In the genomic region with DNA sequence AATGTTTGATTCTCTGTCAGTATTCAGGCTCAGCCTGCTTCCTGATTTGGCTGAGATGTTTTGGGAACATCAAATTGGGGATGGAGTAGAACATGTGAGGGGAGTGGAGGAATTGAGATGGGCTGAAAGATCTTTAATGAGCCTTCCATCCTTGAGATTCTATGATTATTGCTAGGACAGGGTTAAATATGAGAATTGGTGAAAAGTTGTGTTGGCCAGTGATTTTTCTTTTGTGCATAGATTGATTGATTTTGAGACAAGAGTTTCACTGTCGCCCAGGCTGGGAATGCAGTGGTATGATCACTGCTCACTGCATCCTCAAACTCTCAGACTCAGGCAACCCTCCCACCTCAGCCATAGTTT, we compare ENCODE assay signal across 12 cellular contexts. TPM values are rescaled to one million over a fixed set of nuclear protein-coding genes. Genes with fewer than 3 reads are reported as not detected.
DNase-seq lines count a peak whose midpoint lies in the region; ATAC-seq, FAIRE-seq and TF ChIP-seq lines count a peak whose summit lies in the region.
"Had no signal": no experiment of that assay in that cellular context is flagged by ENCODE, and none has a peak within 500 bp of the region (broad histone marks: within the 10 kb centered on the region; RNA-seq: fewer than 3 reads in every experiment).

No MANE protein-coding gene starts in this region.

- H3K27ac ChIP-seq in A673 (ENCODE audit: low read depth, low read length, poor library complexity, severe bottlenecking) (peak overlapping the region; percentile 54), PC-9 (peak overlapping the region; percentile 83), neural progenitor cell (no peak overlapping the region)
- H3K27ac ChIP-seq: VCaP had no signal

- H3K79me2 ChIP-seq in PC-9 (ENCODE audit: low read depth), result peaks cover 95% of the 10 kb centered on the region
- peaks cover 18% of the 10 kb centered on the region for H3K79me2 ChIP-seq in neural progenitor cell (ENCODE audit: low read depth)

- peak overlapping the region; percentile 7 for H3K4me3 ChIP-seq in A673 (ENCODE audit: low read depth, low read length, poor library complexity, severe bottlenecking)
- H3K4me3 ChIP-seq in PC-9, result peak overlapping the region; percentile 10; the same call in 1 of the 2 replicates
- H3K4me3 ChIP-seq in neural progenitor cell, result no peak overlapping the region

- H2AFZ ChIP-seq in PC-9 (no peak overlapping the region), neural progenitor cell (replicated peaks) (no peak overlapping the region)

- POLR2A ChIA-PET in A673 (lab: Charles Lee; ENCODE audit: low non-redundant PET) (no interaction called here), PC-9 (lab: Charles Lee; ENCODE audit: unreplicated experiment) (interaction anchor here (0.6 to 0.9 kb wide), 4 partner anchors 22 to 105 kb away, joined by 3 to 6 read pairs (median 5); no protein-coding TSS in a partner anchor)

- CTCF ChIA-PET in A673 (lab: Charles Lee), result no interaction called here
- CTCF ChIA-PET in PC-9 (lab: Charles Lee), result no interaction called here

- no TSS peak for BruUV-seq in A673 (replicated peaks; lab: Mats Ljungman, UMichigan)
- BruUV-seq in PC-9 (replicated peaks; lab: Mats Ljungman, UMichigan), result TSS peak; percentile 18

- no peaks in the 10 kb centered on the region for H3K9me3 Mint-ChIP-seq in dendritic cell treated with granulocyte-macrophage colony-stimulating factor and Interleukin-4, amounts not matched to agents 40 ng/mL and 50 ng/mL, for 4 days
- peaks cover 10% of the 10 kb centered on the region for H3K9me3 Mint-ChIP-seq in neural progenitor cell

- H3F3A ChIP-seq in PC-9 (ENCODE audit: insufficient read depth, low read depth), result peaks cover 31% of the 10 kb centered on the region
- no peaks in the 10 kb centered on the region for H3F3A ChIP-seq in neural progenitor cell (ENCODE audit: low read depth)

- no peaks in the 10 kb centered on the region for H3K27me3 Mint-ChIP-seq in dendritic cell treated with granulocyte-macrophage colony-stimulating factor and Interleukin-4, amounts not matched to agents 40 ng/mL and 50 ng/mL, for 4 days
- no peaks in the 10 kb centered on the region for H3K27me3 Mint-ChIP-seq in neural progenitor cell (ENCODE audit: insufficient read depth, low read depth)

- peak overlapping the region; percentile 23 for H3K27ac Mint-ChIP-seq in dendritic cell treated with granulocyte-macrophage colony-stimulating factor and Interleukin-4, amounts not matched to agents 40 ng/mL and 50 ng/mL, for 4 days
- H3K27ac Mint-ChIP-seq in neural progenitor cell, result peak overlapping the region; percentile 3

- DNase-seq in A673 (ENCODE audit: low spot score) (no peak), PC-9 (no peak), neural progenitor cell (ENCODE audit: low spot score) (no peak), GM19239 (ENCODE audit: insufficient read length, low spot score) (no peak)
- DNase-seq in effector CD8-positive, alpha-beta T cell (lab: John Stamatoyannopoulos, UW), result no peak
- DNase-seq in activated CD8-positive, alpha-beta memory T cell treated with anti-CD3 and anti-CD28 coated beads, Interleukin-2, amount 50 U/mL, for 48 hours, result no peak
- DNase-seq: central memory CD4-positive, alpha-beta T cell; NCI-H774 had no signal

- H3K4me1 ChIP-seq in A673 (ENCODE audit: insufficient read depth, low read length, poor library complexity, severe bottlenecking) (peaks cover 37% of the 10 kb centered on the region), PC-9 (replicated peaks; ENCODE audit: insufficient read depth) (peaks cover 44% of the 10 kb centered on the region), neural progenitor cell (peaks cover 5% of the 10 kb centered on the region)

- H3K4me3 Mint-ChIP-seq in dendritic cell treated with granulocyte-macrophage colony-stimulating factor and Interleukin-4, amounts not matched to agents 40 ng/mL and 50 ng/mL, for 4 days, result no peak overlapping the region
- no peak overlapping the region for H3K4me3 Mint-ChIP-seq in neural progenitor cell

- no peak for ATAC-seq in GM19023 (IDR thresholded peaks at IDR 0.05; ENCODE audit: unreplicated experiment)

- intact Hi-C loops in A673 (cut with micrococcal nuclease; ENCODE audit: unreplicated experiment) (no loop called here), PC-9 (cut with micrococcal nuclease; ENCODE audit: unreplicated experiment) (loop anchor here (5.0 kb wide), 1 partner anchor 33 kb away; the partner anchor contains the start of gene IQGAP1)
- intact Hi-C loops in dendritic cell treated with granulocyte-macrophage colony-stimulating factor and Interleukin-4, amounts not matched to agents 40 ng/mL and 50 ng/mL, for 4 days (cut with micrococcal nuclease), result loop anchor here (5.0 kb wide), 1 partner anchor 98 kb away; no protein-coding TSS in a partner anchor

- no peaks in the 10 kb centered on the region for H3K9me3 ChIP-seq in A673 (ENCODE audit: low read depth, low read length, poor library complexity, severe bottlenecking)
- no peaks in the 10 kb centered on the region for H3K9me3 ChIP-seq in PC-9 (ENCODE audit: insufficient read depth, low read depth)
- H3K9me3 ChIP-seq in neural progenitor cell (ENCODE audit: low read depth), result no peaks in the 10 kb centered on the region

- H3K36me3 ChIP-seq in A673 (ENCODE audit: insufficient read depth, low read length, poor library complexity, severe bottlenecking) (no peaks in the 10 kb centered on the region), PC-9 (ENCODE audit: low read depth) (no peaks in the 10 kb centered on the region), neural progenitor cell (no peaks in the 10 kb centered on the region)

- H3K4me2 ChIP-seq in PC-9 (peak overlapping the region; percentile 67), neural progenitor cell (no peak overlapping the region)

- no peaks in the 10 kb centered on the region for H3K27me3 ChIP-seq in A673 (replicated peaks; ENCODE audit: insufficient read depth, low read depth, low read length, poor library complexity)
- no peaks in the 10 kb centered on the region for H3K27me3 ChIP-seq in PC-9 (ENCODE audit: insufficient read depth, low read depth)
- H3K27me3 ChIP-seq in neural progenitor cell, result no peaks in the 10 kb centered on the region

- FAIRE-seq in GM19239 (lab: Jason Lieb, UNC), result no peak
- FAIRE-seq: islet of Langerhans had no signal

- H3K9ac ChIP-seq in neural progenitor cell, result no peak overlapping the region

- no peaks in the 10 kb centered on the region for H3K9me2 ChIP-seq in PC-9 (ENCODE audit: insufficient read depth)

- H4K20me1 ChIP-seq in PC-9 (ENCODE audit: insufficient read depth) (peaks cover 6% of the 10 kb centered on the region; the same call in 1 of the 2 replicates), neural progenitor cell (ENCODE audit: low read depth) (no peaks in the 10 kb centered on the region)

- peaks cover 65% of the 10 kb centered on the region for H3K4me1 Mint-ChIP-seq in dendritic cell treated with granulocyte-macrophage colony-stimulating factor and Interleukin-4, amounts not matched to agents 40 ng/mL and 50 ng/mL, for 4 days (ENCODE audit: low read depth)
- peaks cover 11% of the 10 kb centered on the region for H3K4me1 Mint-ChIP-seq in neural progenitor cell

- H3K36me3 Mint-ChIP-seq in dendritic cell treated with granulocyte-macrophage colony-stimulating factor and Interleukin-4, amounts not matched to agents 40 ng/mL and 50 ng/mL, for 4 days (ENCODE audit: low read depth), result peaks cover 46% of the 10 kb centered on the region
- peaks cover 4% of the 10 kb centered on the region for H3K36me3 Mint-ChIP-seq in neural progenitor cell

- no peak for TF ChIP-seq CTCF in A673 (conservative IDR thresholded peaks at IDR 0.05; ENCODE audit: low read depth, low read length)
- TF ChIP-seq CTCF in PC-9 (conservative IDR thresholded peaks at IDR 0.05), result no peak
- TF ChIP-seq CTCF in neural progenitor cell (IDR thresholded peaks at IDR 0.05), result no peak

RNA-seq across cellular contexts. Expression of gene IQGAP1, which starts 32.4 kb away (rescaled TPM):
- total RNA-seq in A673 (2021), result 115 and 119 TPM in 2 replicates
- total RNA-seq in PC-9 (2021), result 113 and 164 TPM in 2 replicates
- total RNA-seq in neural progenitor cell (ENCODE audit: low replicate concordance), result 35.9 and 44.8 TPM in 2 replicates
